In the genomic region with DNA sequence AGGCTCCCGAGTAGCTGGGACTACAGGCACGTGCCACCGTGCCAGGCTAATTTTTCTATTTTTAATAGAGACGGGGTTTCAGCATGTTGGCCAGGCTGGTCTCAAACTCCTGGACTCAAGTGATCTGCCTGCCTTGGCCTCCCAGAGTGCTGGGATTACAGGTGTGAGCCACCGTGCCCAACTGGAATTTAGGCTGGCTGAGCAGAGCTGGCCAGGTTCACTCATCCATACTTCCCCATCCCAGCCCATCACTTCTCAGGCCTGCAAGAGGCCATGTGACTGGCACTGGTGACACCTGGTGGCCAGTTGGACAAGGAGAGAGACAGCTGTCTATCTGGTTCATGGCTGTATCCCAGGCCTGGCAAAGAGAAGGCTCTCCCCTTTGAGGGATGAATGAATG, we compare ENCODE assay signal across 8 cellular contexts. TPM values are rescaled to one million over a fixed set of nuclear protein-coding genes. Genes with fewer than 3 reads are reported as not detected.
DNase-seq lines count a peak whose midpoint lies in the region; ATAC-seq and TF ChIP-seq lines count a peak whose summit lies in the region.
"Not testable (repeated sequence)": the region's sequence is repeated elsewhere in the genome, so short reads cannot be mapped to it uniquely, and the experiment has no call there.

No MANE protein-coding gene starts in this region.

- H3K9me3 ChIP-seq in body of pancreas; hepatocyte (ENCODE audit: low read depth); aorta (ENCODE audit: control insufficient read depth, low read length): not testable (repeated sequence)

- not testable (repeated sequence) for H3K79me2 ChIP-seq in hepatocyte

- in situ Hi-C loops in GM13976 (cut with MboI; ENCODE audit: low sequenced_read_pairs, unreplicated experiment): not testable (repeated sequence)

- intact Hi-C loops in body of pancreas (cut with DNase I): loop anchor here (10.0 kb wide), 1 partner anchor 89 kb away; no protein-coding TSS in a partner anchor
- intact Hi-C loops in aorta (cut with DNase I): loop anchor here (1.0 to 2.0 kb wide), 3 partner anchors 33 to 91 kb away; no protein-coding TSS in a partner anchor

- not testable (repeated sequence) for H3K4me1 ChIP-seq in body of pancreas; hepatocyte (ENCODE audit: insufficient read depth); aorta (ENCODE audit: control insufficient read depth in 1 of 2, insufficient read depth in 2 of 2, low read length in 2 of 2)

- DNase-seq in GM13976 (ENCODE audit: low spot score) (peak; percentile 72), NCI-H510A treated with DMSO at 0.1 percent for 48 hours (lab: John Stamatoyannopoulos, UW) (peak; percentile 51), body of pancreas (peak; percentile 64 to 81 (median 76)), hepatocyte (ENCODE audit: low spot score) (peak; percentile 84), retinal pigment epithelial cell (ENCODE audit: low read depth) (peak; percentile 40), aorta (peak; percentile 91 to 93)
- peak; percentile 55 to 70 (median 61) for DNase-seq in activated CD4-positive, CD25-positive, alpha-beta regulatory T cell (lab: John Stamatoyannopoulos, UW)

- H3K9me2 ChIP-seq in hepatocyte (replicated peaks; ENCODE audit: insufficient read depth): not testable (repeated sequence)

- H4K20me1 ChIP-seq in hepatocyte (ENCODE audit: insufficient read depth, poor library complexity, severe bottlenecking): not testable (repeated sequence)

- not testable (repeated sequence) for H3K27ac ChIP-seq in body of pancreas; hepatocyte; aorta (ENCODE audit: low read depth in 1 of 2, low read length in 2 of 2)

- not testable (repeated sequence) for H3K4me3 ChIP-seq in body of pancreas; hepatocyte; retinal pigment epithelial cell (ENCODE audit: low read length); aorta (ENCODE audit: low read length in 2 of 2)

- H2AFZ ChIP-seq in hepatocyte: not testable (repeated sequence)

- WGBS in body of pancreas, 2 donors: 78 to 80% methylated on average over 5 of the region's 5 CpGs
- WGBS in hepatocyte (ENCODE audit: low lambda C conversion rate, missing lambda C conversion rate): 79% methylated on average over 5 of the region's 5 CpGs
- 45 to 53% methylated on average over 5 of the region's 5 CpGs for WGBS in aorta, 2 donors

- peak; percentile 85 for TF ChIP-seq CTCF in GM13976 (IDR thresholded peaks at IDR 0.05; ENCODE audit: borderline replicate concordance, control extremely low read depth, extremely low read depth, insufficient read depth, missing control alignments)
- TF ChIP-seq CTCF in body of pancreas (IDR thresholded peaks at IDR 0.05): peak; percentile 23 to 72 (median 57)
- peak; percentile 79 for TF ChIP-seq CTCF in hepatocyte (IDR thresholded peaks at IDR 0.05; ENCODE audit: poor library complexity)
- peak; percentile 71 for TF ChIP-seq CTCF in retinal pigment epithelial cell (conservative IDR thresholded peaks at IDR 0.05; ENCODE audit: low read depth, low read length)

- TF ChIP-seq POLR2A in body of pancreas (IDR thresholded peaks at IDR 0.05): not testable (repeated sequence)

- not testable (repeated sequence) for H3K4me2 ChIP-seq in hepatocyte

- H3K36me3 ChIP-seq in body of pancreas (replicated peaks in 1 of 2; ENCODE audit: insufficient read depth in 1 of 2, low read depth in 2 of 2); hepatocyte (replicated peaks; ENCODE audit: insufficient read depth, low read depth); aorta (ENCODE audit: control insufficient read depth in 1 of 2, insufficient read depth in 2 of 2, low read length in 1 of 2): not testable (repeated sequence)

- H3K27me3 ChIP-seq in body of pancreas; hepatocyte; aorta (ENCODE audit: control insufficient read depth in 1 of 2, insufficient read depth in 2 of 2, low read length in 1 of 2): not testable (repeated sequence)

- ATAC-seq in HG03342 (IDR thresholded peaks at IDR 0.05; ENCODE audit: unreplicated experiment): peak; percentile 55
- peak; percentile 34 for ATAC-seq in body of pancreas
- ATAC-seq in aorta (ENCODE audit: low FRiP score): peak; percentile 90

RNA-seq across cellular contexts. Expression of gene STING1, which starts 30.9 kb away (rescaled TPM):
- 10 to 100 TPM in 1 of 2 donors, 1 to 10 TPM in 1; 6.7 to 24.4 TPM for total RNA-seq in body of pancreas
- 7.7 and 12.6 TPM in 2 replicates for total RNA-seq in hepatocyte
- polyA plus RNA-seq in hepatocyte: 17.0 and 23.9 TPM in 2 replicates
- total RNA-seq in aorta: 100 to 1,000 TPM; 111 to 151 TPM
- polyA plus RNA-seq in aorta: 100 to 1,000 TPM in 1 of 2 donors, 10 to 100 TPM in 1; 23.9 to 180 TPM

RNA-seq across cellular contexts. Expression of gene SMIM33, which starts 42.6 kb away (rescaled TPM):
- not detected for total RNA-seq in body of pancreas
- not detected in 2 replicates for total RNA-seq in hepatocyte
- not detected in 2 replicates for polyA plus RNA-seq in hepatocyte
- not detected for total RNA-seq in aorta
- not detected for polyA plus RNA-seq in aorta

RNA-seq across cellular contexts. Expression of gene UBE2D2, which starts 47.7 kb away (rescaled TPM):
- total RNA-seq in body of pancreas (100 to 1,000 TPM in 1 of 2 donors, 10 to 100 TPM in 1; 38.9 to 102 TPM), hepatocyte (85.9 and 100.0 TPM in 2 replicates), aorta (100 to 1,000 TPM in 1 of 2 donors, 10 to 100 TPM in 1; 96.8 to 116 TPM)
- polyA plus RNA-seq in hepatocyte (167 and 182 TPM in 2 replicates), aorta (100 to 1,000 TPM in 1 of 2 donors, 10 to 100 TPM in 1; 97.9 to 102 TPM)

RNA-seq across cellular contexts. Expression of gene ECSCR, which starts 50.9 kb away (rescaled TPM):
- 1 to 10 TPM; 2.6 to 6.2 TPM for total RNA-seq in body of pancreas
- 0.27 and 2.2 TPM in 2 replicates for total RNA-seq in hepatocyte
- 0.42 and 1.3 TPM in 2 replicates for polyA plus RNA-seq in hepatocyte
- total RNA-seq in aorta: 10 to 100 TPM; 33.2 to 51.3 TPM
- polyA plus RNA-seq in aorta: 10 to 100 TPM in 1 of 2 donors, 1 to 10 TPM in 1; 6.1 to 11.6 TPM

Comparison
In these comparisons a context has a peak if more than half of its experiments do, and no peak if none do; other contexts are left out.
1. DNase-seq: peak in every context shown above with its lines; median percentile 92 in aorta; 84 in hepatocyte; 76 in body of pancreas; 72 in GM13976; 61 in activated CD4-positive, CD25-positive, alpha-beta regulatory T cell; 51 in NCI-H510A treated with DMSO at 0.1 percent for 48 hours; 40 in retinal pigment epithelial cell.
2. ATAC-seq: peak in every context shown above with its lines; median percentile 90 in aorta; 55 in HG03342; 34 in body of pancreas.